Comparison of ENCODE assay signal across 17 cellular contexts in genomic region chr4:14315129-14315528, GRCh38.
DNase-seq lines count a peak whose midpoint lies in the region; ATAC-seq and TF ChIP-seq lines count a peak whose summit lies in the region.
"Had no signal": no experiment of that assay in that cellular context is flagged by ENCODE, and none has a peak within 500 bp of the region (broad histone marks: within the 10 kb centered on the region; RNA-seq: fewer than 3 reads in every experiment).

No MANE protein-coding gene starts in this region.

- TF ChIP-seq CTCF in PC-3 (conservative IDR thresholded peaks at IDR 0.05; ENCODE audit: low read depth, low read length) (no peak), esophagus muscularis mucosa (IDR thresholded peaks at IDR 0.05) (no peak), right atrium auricular region (IDR thresholded peaks at IDR 0.05) (no peak)

- ATAC-seq in GM18867 (IDR thresholded peaks at IDR 0.05; ENCODE audit: unreplicated experiment) = peak; percentile 58
- peak; percentile 63 for ATAC-seq in GM21390 (IDR thresholded peaks at IDR 0.05; ENCODE audit: unreplicated experiment)
- peak; percentile 67 for ATAC-seq in HG03025 (IDR thresholded peaks at IDR 0.05; ENCODE audit: low FRiP score, unreplicated experiment)
- no peak for ATAC-seq in PC-3

- CTCF ChIA-PET in PC-3 (lab: Charles Lee) = no interaction called here

- no peaks in the 10 kb centered on the region for H3K79me2 ChIP-seq in PC-3 (ENCODE audit: low read length)

- H3K36me3 ChIP-seq in PC-3 (ENCODE audit: low read depth, low read length) (no peaks in the 10 kb centered on the region), esophagus muscularis mucosa (no peaks in the 10 kb centered on the region), right atrium auricular region (no peaks in the 10 kb centered on the region)
- H3K36me3 ChIP-seq: BLaER1, HAP-1 had no signal

- POLR2A ChIA-PET in PC-3 (lab: Charles Lee; ENCODE audit: unreplicated experiment) = no interaction called here

- DNase-seq in PC-3 (no peak), esophagus muscularis mucosa (ENCODE audit: extremely low spot score) (no peak), right atrium auricular region (ENCODE audit: low spot score) (no peak), NCI-H446 (lab: John Stamatoyannopoulos, UW) (no peak), SKM-1 (lab: John Stamatoyannopoulos, UW; ENCODE audit: unreplicated experiment) (no peak)
- DNase-seq: 8988T; CD4-positive, alpha-beta memory T cell; DMS53; DND-41; EL; GM23248 had no signal

- H3K27me3 ChIP-seq in PC-3 (ENCODE audit: low read length) (no peaks in the 10 kb centered on the region), esophagus muscularis mucosa (no peaks in the 10 kb centered on the region), right atrium auricular region (no peaks in the 10 kb centered on the region)
- H3K27me3 ChIP-seq: BLaER1 had no signal

- no peaks in the 10 kb centered on the region for H3K9me2 ChIP-seq in PC-3 (replicated peaks; ENCODE audit: low read length)

- intact Hi-C loops in PC-3 (cut with micrococcal nuclease) (no loop called here), esophagus muscularis mucosa (cut with DNase I) (no loop called here)

- TF ChIP-seq POLR2A in esophagus muscularis mucosa (IDR thresholded peaks at IDR 0.05; ENCODE audit: low read depth) = no peak

- H3K4me3 ChIP-seq in PC-3 (ENCODE audit: low read length) = no peak overlapping the region
- no peak overlapping the region for H3K4me3 ChIP-seq in esophagus muscularis mucosa
- H3K4me3 ChIP-seq in right atrium auricular region = no peak overlapping the region
- H3K4me3 ChIP-seq: BLaER1, GM23248, HAP-1 had no signal

- no peak for TF ChIP-seq EP300 in esophagus muscularis mucosa (IDR thresholded peaks at IDR 0.05)

- H3K4me1 ChIP-seq in PC-3 (ENCODE audit: insufficient read depth, low read length) (peaks cover 5% of the 10 kb centered on the region; the same call in 1 of the 2 replicates), esophagus muscularis mucosa (no peaks in the 10 kb centered on the region), right atrium auricular region (no peaks in the 10 kb centered on the region)
- H3K4me1 ChIP-seq: HAP-1 had no signal

- H3K9me3 ChIP-seq in PC-3 (ENCODE audit: low read length) = no peaks in the 10 kb centered on the region
- H3K9me3 ChIP-seq in esophagus muscularis mucosa = no peaks in the 10 kb centered on the region
- no peaks in the 10 kb centered on the region for H3K9me3 ChIP-seq in right atrium auricular region
- H3K9me3 ChIP-seq: BLaER1, HAP-1 had no signal

- no peaks in the 10 kb centered on the region for H3F3A ChIP-seq in PC-3 (ENCODE audit: low read length, unreplicated experiment)

- no peaks in the 10 kb centered on the region for H4K20me1 ChIP-seq in PC-3 (ENCODE audit: low read length)
- H4K20me1 ChIP-seq: BLaER1 had no signal

- 77% methylated on average over 3 of the region's 3 CpGs for WGBS in esophagus muscularis mucosa

- H3K4me2 ChIP-seq in PC-3 (ENCODE audit: low read length) = no peak overlapping the region
- H3K4me2 ChIP-seq: BLaER1 had no signal

- H2AFZ ChIP-seq in PC-3 (ENCODE audit: low read length) = peak overlapping the region; percentile 64; the same call in 1 of the 2 replicates
- H2AFZ ChIP-seq: GM23248 had no signal

- no peak overlapping the region for H3K27ac ChIP-seq in PC-3 (ENCODE audit: low read length)
- no peak overlapping the region for H3K27ac ChIP-seq in esophagus muscularis mucosa (replicated peaks in 1 of 4)
- H3K27ac ChIP-seq in right atrium auricular region = no peak overlapping the region
- H3K27ac ChIP-seq: BLaER1, GM23248, HL-60 had no signal

- no peak overlapping the region for H3K9ac ChIP-seq in PC-3 (ENCODE audit: low read length)
- H3K9ac ChIP-seq: BLaER1, GM23248 had no signal

- BruUV-seq in PC-3 (replicated peaks; lab: Mats Ljungman, UMichigan) = no TSS peak
